15 cellular contexts compared by ENCODE assay signal in the genomic region with DNA sequence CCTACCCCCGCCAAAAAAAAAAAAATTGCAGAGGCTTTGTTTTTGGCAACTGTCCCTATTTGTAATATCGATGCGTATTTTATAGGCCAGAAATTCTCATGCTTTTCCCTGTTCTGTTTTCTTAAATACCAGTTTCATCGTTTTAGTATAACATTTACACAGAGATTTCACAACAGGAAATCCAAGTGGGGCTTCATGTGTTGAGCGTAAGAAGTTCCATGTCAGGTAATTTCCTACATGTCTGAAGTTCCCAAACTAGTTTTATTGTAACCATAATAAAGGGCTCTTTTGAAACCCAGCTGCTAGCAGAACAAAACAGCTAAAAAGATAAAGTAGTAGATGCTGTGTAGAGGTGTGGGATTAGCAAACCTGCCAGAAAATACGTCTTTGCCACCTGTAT. TPM values are rescaled to one million over a fixed set of nuclear protein-coding genes. Genes with fewer than 3 reads are reported as not detected.
A peak's percentile ranks its signal among the peaks of the same experiment; 100 is the strongest.
DNase-seq lines count a peak whose midpoint lies in the region; ATAC-seq and TF ChIP-seq lines count a peak whose summit lies in the region.
"Had no signal": no experiment of that assay in that cellular context is flagged by ENCODE, and none has a peak within 500 bp of the region (broad histone marks: within the 10 kb centered on the region; RNA-seq: fewer than 3 reads in every experiment).

No MANE protein-coding gene starts in this region.

- peaks cover 15% of the 10 kb centered on the region for H3K36me3 ChIP-seq in CD4-positive, alpha-beta memory T cell (ENCODE audit: insufficient read depth, low read length)
- H3K36me3 ChIP-seq in HUES48 (ENCODE audit: control insufficient read depth, insufficient read depth, low read length) = peaks cover 65% of the 10 kb centered on the region
- peaks cover 15% of the 10 kb centered on the region for H3K36me3 ChIP-seq in mammary epithelial cell (ENCODE audit: insufficient read depth, low read length)
- H3K36me3 ChIP-seq in mucosa of stomach (ENCODE audit: control insufficient read depth, insufficient read depth, low read length) = no peaks in the 10 kb centered on the region
- H3K36me3 ChIP-seq: colonic mucosa had no signal

- no peaks in the 10 kb centered on the region for H3K9me3 Mint-ChIP-seq in CD4-positive, alpha-beta memory T cell
- no peaks in the 10 kb centered on the region for H3K9me3 Mint-ChIP-seq in activated CD8-positive, alpha-beta memory T cell treated with anti-CD3 and anti-CD28 coated beads, Interleukin-2, amount 10 ng/mL, durations not matched to agents 7 days and 5 days (ENCODE audit: low read depth)

- H3K4me2 ChIP-seq in mammary epithelial cell (ENCODE audit: insufficient read depth, low read depth, low read length) = peak overlapping the region; percentile 52

- DNase-seq in CD4-positive, alpha-beta memory T cell = no peak
- DNase-seq in mammary epithelial cell (peak; percentile 46), GM19240 (ENCODE audit: insufficient read length, low spot score) (no peak)
- no peak for DNase-seq in activated CD4-positive, CD25-positive, alpha-beta regulatory T cell (lab: John Stamatoyannopoulos, UW)
- DNase-seq in activated CD8-positive, alpha-beta memory T cell treated with anti-CD3 and anti-CD28 coated beads, Interleukin-2, amount 10 ng/mL, durations not matched to agents 7 days and 5 days = no peak
- DNase-seq: activated naive CD4-positive, alpha-beta T cell treated with Interleukin-2 at 50 U/mL for 16 hours; colonic mucosa; islet precursor cell; NCI-H1092 treated with DMSO at 0.1 percent for 48 hours; NCI-H446 treated with DMSO at 0.1 percent for 48 hours; substantia nigra had no signal

- peaks cover 48 to 66% (median 54%) of the 10 kb centered on the region in 4 donors for H3K4me1 Mint-ChIP-seq in CD4-positive, alpha-beta memory T cell
- H3K4me1 Mint-ChIP-seq in activated CD8-positive, alpha-beta memory T cell treated with anti-CD3 and anti-CD28 coated beads, Interleukin-2, amount 10 ng/mL, durations not matched to agents 7 days and 5 days = peaks cover 51% of the 10 kb centered on the region

- H3K79me2 ChIP-seq in mammary epithelial cell (ENCODE audit: insufficient read depth, low read length) = peaks cover 87% of the 10 kb centered on the region

- dilution Hi-C loops in mammary epithelial cell (cut with HindIII; ENCODE audit: low sequenced_read_pairs) = loop anchor here (25.0 kb wide), 1 partner anchor 301 kb away; no protein-coding TSS in a partner anchor

- no TSS peak for BruUV-seq in mammary epithelial cell (replicated peaks; lab: Mats Ljungman, UMichigan)

- H3K27me3 Mint-ChIP-seq in CD4-positive, alpha-beta memory T cell = no peaks in the 10 kb centered on the region
- no peaks in the 10 kb centered on the region for H3K27me3 Mint-ChIP-seq in activated CD8-positive, alpha-beta memory T cell treated with anti-CD3 and anti-CD28 coated beads, Interleukin-2, amount 10 ng/mL, durations not matched to agents 7 days and 5 days

- intact Hi-C loops in CD4-positive, alpha-beta memory T cell (cut with micrococcal nuclease) = loop anchor here (5.0 to 10.0 kb wide), 2 partner anchors 34 to 342 kb away; no protein-coding TSS in a partner anchor
- intact Hi-C loops in mammary epithelial cell (cut with micrococcal nuclease) = no loop called here

- no peaks in the 10 kb centered on the region for H3K27me3 ChIP-seq in CD4-positive, alpha-beta memory T cell (ENCODE audit: insufficient read depth, low read length)
- no peaks in the 10 kb centered on the region for H3K27me3 ChIP-seq in HUES48 (ENCODE audit: control insufficient read depth, insufficient read depth, low read length)
- H3K27me3 ChIP-seq in mammary epithelial cell (ENCODE audit: insufficient read depth, low read length) = no peaks in the 10 kb centered on the region
- no peaks in the 10 kb centered on the region for H3K27me3 ChIP-seq in mucosa of stomach (ENCODE audit: control insufficient read depth, insufficient read depth, low read length)
- H3K27me3 ChIP-seq: BLaER1 treated with 17β-estradiol and CSF1 and Interleukin-3, amounts not matched to agents 10 nM and 100 nM; colonic mucosa had no signal

- peaks cover 3% of the 10 kb centered on the region for H4K20me1 ChIP-seq in mammary epithelial cell (ENCODE audit: insufficient read depth, low read length)

- peaks cover 60% of the 10 kb centered on the region for H3K4me1 ChIP-seq in CD4-positive, alpha-beta memory T cell (ENCODE audit: insufficient read depth, low read length)
- H3K4me1 ChIP-seq in HUES48 (ENCODE audit: control insufficient read depth, insufficient read depth, low read length) (peaks cover 41% of the 10 kb centered on the region), mammary epithelial cell (ENCODE audit: insufficient read depth, low read length) (peaks cover 39% of the 10 kb centered on the region), mucosa of stomach (ENCODE audit: control insufficient read depth, insufficient read depth, low read length) (peaks cover 35% of the 10 kb centered on the region)

- no peak overlapping the region for H2AFZ ChIP-seq in mammary epithelial cell (ENCODE audit: low read depth, low read length)

- H3K36me3 Mint-ChIP-seq in CD4-positive, alpha-beta memory T cell = peaks cover 22 to 50% of the 10 kb centered on the region in 2 donors
- H3K36me3 Mint-ChIP-seq in activated CD8-positive, alpha-beta memory T cell treated with anti-CD3 and anti-CD28 coated beads, Interleukin-2, amount 10 ng/mL, durations not matched to agents 7 days and 5 days = peaks cover 61% of the 10 kb centered on the region

- H3K9me3 ChIP-seq in CD4-positive, alpha-beta memory T cell (ENCODE audit: control insufficient read depth in 1 of 2, low read length in 2 of 2) = no peaks in the 10 kb centered on the region
- H3K9me3 ChIP-seq in HUES48 (ENCODE audit: control insufficient read depth, insufficient read depth, low read length) = no peaks in the 10 kb centered on the region
- no peaks in the 10 kb centered on the region for H3K9me3 ChIP-seq in mammary epithelial cell (replicated peaks; ENCODE audit: insufficient read depth, low read length)
- no peaks in the 10 kb centered on the region for H3K9me3 ChIP-seq in mucosa of stomach (ENCODE audit: control insufficient read depth, low read length)
- H3K9me3 ChIP-seq: BLaER1 treated with 17β-estradiol and CSF1 and Interleukin-3, amounts not matched to agents 10 nM and 100 nM; colonic mucosa had no signal

- no peak for TF ChIP-seq CTCF in mammary epithelial cell (conservative IDR thresholded peaks at IDR 0.05 in 1 of 2, IDR thresholded peaks at IDR 0.05 in 1 of 2; ENCODE audit: extremely low read depth in 1 of 2, insufficient read depth in 1 of 2, low read depth in 1 of 2, low read length in 2 of 2)

- H3K9ac ChIP-seq in HUES48 (ENCODE audit: low read depth, low read length) (no peak overlapping the region), mammary epithelial cell (ENCODE audit: insufficient read depth, low read length) (peak overlapping the region; percentile 46), mucosa of stomach (ENCODE audit: low read length) (peak overlapping the region; percentile 11)
- H3K9ac ChIP-seq: BLaER1 treated with 17β-estradiol and CSF1 and Interleukin-3, amounts not matched to agents 10 nM and 100 nM had no signal

- in situ Hi-C loops in mammary epithelial cell (cut with MboI; ENCODE audit: low sequenced_read_pairs in 2 of 2) = no loop called here

- WGBS in mammary epithelial cell (ENCODE audit: low coverage, missing lambda C conversion rate) = 11% methylated on average over 6 of the region's 6 CpGs

- H3K4me3 Mint-ChIP-seq in CD4-positive, alpha-beta memory T cell = peak overlapping the region in 7 of 8 donors; percentile 33 to 99 (median 95)
- no peak overlapping the region for H3K4me3 Mint-ChIP-seq in activated CD8-positive, alpha-beta memory T cell treated with anti-CD3 and anti-CD28 coated beads, Interleukin-2, amount 10 ng/mL, durations not matched to agents 7 days and 5 days

- H3K27ac Mint-ChIP-seq in CD4-positive, alpha-beta memory T cell = peak overlapping the region in 2 of 7 donors; percentile 15 to 91
- no peak overlapping the region for H3K27ac Mint-ChIP-seq in activated CD8-positive, alpha-beta memory T cell treated with anti-CD3 and anti-CD28 coated beads, Interleukin-2, amount 10 ng/mL, durations not matched to agents 7 days and 5 days

- ATAC-seq in HG02759 (IDR thresholded peaks at IDR 0.05; ENCODE audit: unreplicated experiment) = no peak
- no peak for ATAC-seq in activated CD8-positive, alpha-beta memory T cell treated with anti-CD3 and anti-CD28 coated beads, Interleukin-2, amount 10 ng/mL, durations not matched to agents 7 days and 5 days

- CTCF ChIA-PET in CD4-positive, alpha-beta memory T cell (lab: Charles Lee; ENCODE audit: partially characterized antibody) = interaction anchor here (1.6 kb wide), 1 partner anchor 73 kb away, joined by 4 read pairs; no protein-coding TSS in a partner anchor
- CTCF ChIA-PET in mammary epithelial cell (lab: Charles Lee; ENCODE audit: low non-redundant PET) = no interaction called here
- CTCF ChIA-PET in activated CD8-positive, alpha-beta memory T cell treated with anti-CD3 and anti-CD28 coated beads, Interleukin-2, amount 10 ng/mL, durations not matched to agents 7 days and 5 days (lab: Charles Lee) = no interaction called here

- POLR2A ChIA-PET in CD4-positive, alpha-beta memory T cell (lab: Charles Lee; ENCODE audit: partially characterized antibody) = interaction anchor here (0.8 to 1.0 kb wide), 2 partner anchors 13 to 16 kb away, joined by 3 to 5 read pairs; no protein-coding TSS in a partner anchor

- no peak overlapping the region for H3K4me3 ChIP-seq in CD4-positive, alpha-beta memory T cell (ENCODE audit: low read length in 2 of 2)
- no peak overlapping the region; the same call in 1 of the 2 replicates for H3K4me3 ChIP-seq in HUES48 (ENCODE audit: low read depth, low read length)
- H3K4me3 ChIP-seq in mammary epithelial cell (replicated peaks in 1 of 3; ENCODE audit: insufficient read depth in 1 of 3, low read depth in 2 of 3, low read length in 3 of 3) = peak overlapping the region in 2 of 3 experiments; percentile 5 to 8
- no peak overlapping the region for H3K4me3 ChIP-seq in mucosa of stomach (ENCODE audit: low read length)
- H3K4me3 ChIP-seq: BLaER1 treated with 17β-estradiol and CSF1 and Interleukin-3, amounts not matched to agents 10 nM and 100 nM; colonic mucosa had no signal

- H3K27ac ChIP-seq in CD4-positive, alpha-beta memory T cell (ENCODE audit: low read depth, low read length) = no peak overlapping the region
- H3K27ac ChIP-seq in HUES48 (ENCODE audit: low read depth, low read length) (peak overlapping the region; percentile 47), mammary epithelial cell (ENCODE audit: insufficient read depth, low read depth, low read length) (peak overlapping the region; percentile 81)
- H3K27ac ChIP-seq: BLaER1 treated with 17β-estradiol and CSF1 and Interleukin-3, amounts not matched to agents 10 nM and 100 nM; colonic mucosa had no signal

RNA-seq across cellular contexts. Expression of gene SMC5, which starts 4.2 kb away (rescaled TPM):
- 10 to 100 TPM; 43.7 to 48.3 TPM for total RNA-seq in CD4-positive, alpha-beta memory T cell
- polyA plus RNA-seq in CD4-positive, alpha-beta memory T cell = 10 to 100 TPM; 11.8 to 24.9 TPM
- 10 to 100 TPM; 24.8 to 28.0 TPM for total RNA-seq in mammary epithelial cell
- polyA plus RNA-seq in mammary epithelial cell = 6.9 TPM
- 7.0 TPM for polyA minus RNA-seq in mammary epithelial cell
- total RNA-seq in activated CD8-positive, alpha-beta memory T cell treated with anti-CD3 and anti-CD28 coated beads, Interleukin-2, amount 10 ng/mL, durations not matched to agents 7 days and 5 days = 10 to 100 TPM; 38.0 to 39.4 TPM

Comparison
In these comparisons a context has a peak if more than half of its experiments do, and no peak if none do; other contexts are left out.
1. H3K4me3 ChIP-seq: peak in mammary epithelial cell (2 of 3); none in CD4-positive, alpha-beta memory T cell (0 of 2), HUES48 (single experiment) and mucosa of stomach (single experiment).